Comparison of ENCODE assay signal across 19 cellular contexts in the genomic region with DNA sequence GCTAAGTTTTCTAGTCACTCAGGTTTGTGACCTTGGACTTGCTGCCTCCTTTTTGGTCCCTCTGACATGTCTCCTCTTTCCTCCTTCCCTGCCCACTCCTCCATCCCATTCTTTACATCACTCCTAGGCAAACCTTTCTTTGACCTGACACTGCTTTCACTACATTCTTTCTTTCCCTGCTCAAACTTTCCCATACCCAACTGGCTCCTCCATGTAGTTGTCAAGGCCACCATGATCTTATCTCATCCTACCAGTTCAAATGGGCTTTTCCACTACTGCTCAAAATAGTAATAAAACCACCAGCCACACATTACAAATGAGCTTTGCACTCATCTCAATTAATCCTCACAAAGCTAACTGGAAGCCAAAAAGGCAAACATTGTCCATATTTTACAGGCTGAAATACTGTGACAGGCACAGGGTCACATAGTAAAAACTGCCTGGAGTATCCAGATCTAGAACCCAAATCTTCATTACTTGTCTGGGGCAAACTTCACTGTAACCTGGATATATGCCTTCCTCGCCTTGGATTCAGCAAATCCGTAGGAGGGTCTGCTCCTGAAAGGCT.
"Had no signal": no experiment of that assay in that cellular context is flagged by ENCODE, and none has a peak within 500 bp of the region (broad histone marks: within the 10 kb centered on the region; RNA-seq: fewer than 3 reads in every experiment).

No MANE protein-coding gene starts in this region.

- H3K27ac ChIP-seq: foreskin keratinocyte, pancreas, SJCRH30, upper lobe of right lung had no signal

- H3K27me3 ChIP-seq: body of pancreas, foreskin keratinocyte, pancreas, SJCRH30, upper lobe of right lung had no signal

- ATAC-seq: body of pancreas, foreskin keratinocyte, pancreas, upper lobe of right lung had no signal

- FAIRE-seq: pancreas, small intestine, TTC549 had no signal

- H3K4me3 ChIP-seq: body of pancreas, pancreas, SJCRH30, upper lobe of right lung had no signal

- DNase-seq: activated B cell treated with CpG ODN at 0.5 μM for 24 hours; activated CD4-positive, alpha-beta T cell treated with anti-CD3 and anti-CD28 coated beads, Interleukin-2, amount 50 U/mL, for 1 hour; activated effector memory CD4-positive, alpha-beta T cell treated with Interleukin-2 at 50 U/mL for 16 hours; activated T-cell treated with anti-CD3 and anti-CD28 coated beads, Interleukin-2, amount 50 U/mL, for 24 hours; body of pancreas; cortex of kidney; effector CD4-positive, alpha-beta T cell; foreskin keratinocyte; head of caudate nucleus; naive B cell; pancreas; retina; SJCRH30; small intestine; stimulated activated CD4-positive, alpha-beta T cell treated with anti-CD3 and anti-CD28 coated beads, Interleukin-4, amount 100 ng/mL, for 24 hours; stimulated activated naive CD4-positive, alpha-beta T cell; T-helper 2 cell; upper lobe of right lung had no signal

- H3K9me3 ChIP-seq: body of pancreas, pancreas, SJCRH30, upper lobe of right lung had no signal
